18 cellular contexts compared by ENCODE assay signal in genomic region chr3:56772926-56773587, GRCh38. TPM values are rescaled to one million over a fixed set of nuclear protein-coding genes. Genes with fewer than 3 reads are reported as not detected.
A peak's percentile ranks its signal among the peaks of the same experiment; 100 is the strongest.
DNase-seq lines count a peak whose midpoint lies in the region; ATAC-seq and TF ChIP-seq lines count a peak whose summit lies in the region.
"Had no signal": no experiment of that assay in that cellular context is flagged by ENCODE, and none has a peak within 500 bp of the region (broad histone marks: within the 10 kb centered on the region; RNA-seq: fewer than 3 reads in every experiment).

No MANE protein-coding gene starts in this region.

- no peak for TF ChIP-seq EP300 in suprapubic skin (IDR thresholded peaks at IDR 0.05)

- H3K4me3 Mint-ChIP-seq in CD4-positive, alpha-beta memory T cell: peak overlapping the region in 1 of 8 donors; percentile 18
- H3K4me3 Mint-ChIP-seq in endodermal cell: no peak overlapping the region
- H3K4me3 Mint-ChIP-seq: activated naive CD4-positive, alpha-beta T cell treated with anti-CD3 and anti-CD28 coated beads for 36 hours; B cell had no signal

- no peaks in the 10 kb centered on the region for H3K9me3 ChIP-seq in CD4-positive, alpha-beta memory T cell (ENCODE audit: control insufficient read depth in 1 of 2, low read length in 2 of 2)
- H3K9me3 ChIP-seq in endodermal cell (ENCODE audit: control insufficient read depth, low read length) (no peaks in the 10 kb centered on the region), suprapubic skin (no peaks in the 10 kb centered on the region)
- H3K9me3 ChIP-seq: vagina had no signal

- peaks cover 44% of the 10 kb centered on the region for H3K36me3 ChIP-seq in CD4-positive, alpha-beta memory T cell (ENCODE audit: insufficient read depth, low read length)
- peaks cover 5% of the 10 kb centered on the region for H3K36me3 ChIP-seq in endodermal cell (ENCODE audit: control insufficient read depth, insufficient read depth, low read length)
- H3K36me3 ChIP-seq in suprapubic skin: peaks cover 31% of the 10 kb centered on the region

- H3K9ac ChIP-seq in endodermal cell (ENCODE audit: extremely low read depth, low read length, poor library complexity, severe bottlenecking): no peak overlapping the region

- intact Hi-C loops in CD4-positive, alpha-beta memory T cell (cut with micrococcal nuclease): loop anchor here (2.0 kb wide), 1 partner anchor 18 kb away; no protein-coding TSS in a partner anchor

- H3K36me3 Mint-ChIP-seq in CD4-positive, alpha-beta memory T cell: peaks cover 54 to 82% of the 10 kb centered on the region in 2 donors
- peaks cover 19% of the 10 kb centered on the region for H3K36me3 Mint-ChIP-seq in endodermal cell (ENCODE audit: low read depth)

- H3K9me3 Mint-ChIP-seq in CD4-positive, alpha-beta memory T cell: no peaks in the 10 kb centered on the region
- no peaks in the 10 kb centered on the region for H3K9me3 Mint-ChIP-seq in endodermal cell
- H3K9me3 Mint-ChIP-seq: activated naive CD4-positive, alpha-beta T cell treated with anti-CD3 and anti-CD28 coated beads for 36 hours had no signal

- H3K27ac ChIP-seq in CD4-positive, alpha-beta memory T cell (ENCODE audit: low read depth, low read length): no peak overlapping the region
- no peak overlapping the region for H3K27ac ChIP-seq in endodermal cell (ENCODE audit: low read depth, low read length)
- H3K27ac ChIP-seq in suprapubic skin: no peak overlapping the region
- H3K27ac ChIP-seq: vagina had no signal

- CTCF ChIA-PET in CD4-positive, alpha-beta memory T cell (lab: Charles Lee; ENCODE audit: partially characterized antibody): interaction anchor here (7.0 kb wide), 1 partner anchor 26 kb away, joined by 28 read pairs; no protein-coding TSS in a partner anchor

- no peak for TF ChIP-seq POLR2A in suprapubic skin (IDR thresholded peaks at IDR 0.05)

- no peaks in the 10 kb centered on the region for H3K27me3 Mint-ChIP-seq in CD4-positive, alpha-beta memory T cell
- no peaks in the 10 kb centered on the region for H3K27me3 Mint-ChIP-seq in endodermal cell (ENCODE audit: insufficient read depth)
- H3K27me3 Mint-ChIP-seq: B cell had no signal

- H3K4me1 Mint-ChIP-seq in CD4-positive, alpha-beta memory T cell: peaks cover 47 to 85% (median 67%) of the 10 kb centered on the region in 4 donors
- H3K4me1 Mint-ChIP-seq in endodermal cell: peaks cover 17% of the 10 kb centered on the region

- H3K4me1 ChIP-seq in CD4-positive, alpha-beta memory T cell (ENCODE audit: insufficient read depth, low read length): peaks cover 63% of the 10 kb centered on the region
- H3K4me1 ChIP-seq in endodermal cell (ENCODE audit: control insufficient read depth, insufficient read depth, low read length): peaks cover 12% of the 10 kb centered on the region
- H3K4me1 ChIP-seq in suprapubic skin: peaks cover 8% of the 10 kb centered on the region

- WGBS in endodermal cell (ENCODE audit: insufficient coverage in 1 of 2, insufficient read length in 1 of 2), 2 experiments: 92 to 100% methylated on average over 7 of the region's 7 CpGs
- 69% methylated on average over 7 of the region's 7 CpGs for WGBS in suprapubic skin

- H3K27ac Mint-ChIP-seq in CD4-positive, alpha-beta memory T cell: peak overlapping the region in 6 of 7 donors; percentile 10 to 75 (median 62)
- no peak overlapping the region for H3K27ac Mint-ChIP-seq in endodermal cell
- H3K27ac Mint-ChIP-seq: B cell had no signal

- peak; percentile 46 for ATAC-seq in HG02798 (IDR thresholded peaks at IDR 0.05; ENCODE audit: poor library complexity, unreplicated experiment)
- no peak for ATAC-seq in HG03135 (IDR thresholded peaks at IDR 0.05; ENCODE audit: unreplicated experiment)
- ATAC-seq in HG02588 (IDR thresholded peaks at IDR 0.05; ENCODE audit: unreplicated experiment): no peak
- ATAC-seq: HCT116 had no signal

- TF ChIP-seq CTCF in fibroblast of the aortic adventitia (IDR thresholded peaks at IDR 0.05; ENCODE audit: insufficient read depth, low read length): no peak
- TF ChIP-seq CTCF in endodermal cell (conservative IDR thresholded peaks at IDR 0.05): no peak
- TF ChIP-seq CTCF in suprapubic skin (IDR thresholded peaks at IDR 0.05): no peak

- no peaks in the 10 kb centered on the region for H3K27me3 ChIP-seq in CD4-positive, alpha-beta memory T cell (ENCODE audit: insufficient read depth, low read length)
- H3K27me3 ChIP-seq in endodermal cell (ENCODE audit: control insufficient read depth, insufficient read depth, low read length, poor library complexity, severe bottlenecking): no peaks in the 10 kb centered on the region
- no peaks in the 10 kb centered on the region for H3K27me3 ChIP-seq in suprapubic skin
- H3K27me3 ChIP-seq: vagina had no signal

- POLR2A ChIA-PET in CD4-positive, alpha-beta memory T cell (lab: Charles Lee; ENCODE audit: partially characterized antibody): interaction anchor here (5.8 kb wide), 1 partner anchor 9 kb away, joined by 25 read pairs; no protein-coding TSS in a partner anchor

- no peak for DNase-seq in CD4-positive, alpha-beta memory T cell
- peak; percentile 23 for DNase-seq in SKM-1 treated with dmso at 0.1 percent for 144 hours (lab: John Stamatoyannopoulos, UW; ENCODE audit: unreplicated experiment)
- DNase-seq in fibroblast of the aortic adventitia (ENCODE audit: low read depth): peak; percentile 25
- DNase-seq in endodermal cell: no peak
- no peak for DNase-seq in suprapubic skin (ENCODE audit: low spot score in 2 of 2)
- DNase-seq: activated naive CD4-positive, alpha-beta T cell treated with anti-CD3 and anti-CD28 coated beads for 36 hours; DMS79; NCI-H1048; NK-92 treated with Interleukin-12 subunit alpha and Interleukin-12 subunit beta, amount 100 ng/mL, for 24 hours; occipital lobe; SHP77; stimulated activated CD4-positive, alpha-beta T cell treated with anti-CD3 and anti-CD28 coated beads, Interleukin-4, amount 100 ng/mL, for 24 hours had no signal

- no peak overlapping the region for H3K4me3 ChIP-seq in CD4-positive, alpha-beta memory T cell (ENCODE audit: low read length in 2 of 2)
- H3K4me3 ChIP-seq in fibroblast of the aortic adventitia (ENCODE audit: low read depth, low read length) (no peak overlapping the region), endodermal cell (ENCODE audit: low read length) (no peak overlapping the region), suprapubic skin (no peak overlapping the region)
- H3K4me3 ChIP-seq: vagina had no signal

RNA-seq across cellular contexts. Expression of gene ARHGEF3, which starts 28.7 kb away (rescaled TPM):
- 100 to 1,000 TPM; 120 TPM for total RNA-seq in CD4-positive, alpha-beta memory T cell
- polyA plus RNA-seq in CD4-positive, alpha-beta memory T cell: 100 to 1,000 TPM; 131 to 160 TPM
- total RNA-seq in fibroblast of the aortic adventitia (ENCODE audit: low replicate concordance) (21.8 and 26.3 TPM in 2 replicates), endodermal cell (10 to 100 TPM; 12.7 to 14.1 TPM), suprapubic skin (10 to 100 TPM; 16.3 to 23.0 (median 19.8) TPM)
- polyA plus RNA-seq in endodermal cell (2013, experiment 1 of 2): 5.8 TPM
- 5.6 TPM for polyA plus RNA-seq in endodermal cell (2013, experiment 2 of 2)

Comparison
In these comparisons a context has a peak if more than half of its experiments do, and no peak if none do; other contexts are left out.
1. DNase-seq: peak in SKM-1 treated with dmso at 0.1 percent for 144 hours (single experiment) and fibroblast of the aortic adventitia (single experiment); none in CD4-positive, alpha-beta memory T cell (0 of 5), endodermal cell (single experiment) and suprapubic skin (0 of 2).